14 cellular contexts compared by ENCODE assay signal in genomic region chr15:52448010-52448890, GRCh38.
"Had no signal": no experiment of that assay in that cellular context is flagged by ENCODE, and none has a peak within 500 bp of the region (broad histone marks: within the 10 kb centered on the region; RNA-seq: fewer than 3 reads in every experiment).

No MANE protein-coding gene starts in this region.

- H3K9me3 Mint-ChIP-seq: stimulated activated naive B cell treated with anti-CD40 and anti-IgM and Interleukin-4, amounts not matched to agents 10 μg/mL and 1 μg/mL and 100 μg/mL, for 72 hours had no signal

- H3K4me2 ChIP-seq: hepatocyte had no signal

- H3K27me3 Mint-ChIP-seq: activated naive CD8-positive, alpha-beta T cell treated with anti-CD3 and anti-CD28 coated beads, Interleukin-2, amount 50 U/mL, for 24 hours; progenitor cell of endocrine pancreas; stimulated activated naive B cell treated with anti-CD40 and anti-IgM and Interleukin-4, amounts not matched to agents 10 μg/mL and 1 μg/mL and 100 μg/mL, for 72 hours; T-cell had no signal

- H3K36me3 ChIP-seq: ascending aorta, tibial artery, vagina had no signal

- H2AFZ ChIP-seq: hepatocyte had no signal

- H3K27me3 ChIP-seq: ascending aorta, hepatocyte, tibial artery, vagina had no signal

- H3K27ac Mint-ChIP-seq: activated naive CD4-positive, alpha-beta T cell treated with anti-CD3 and anti-CD28 coated beads for 36 hours; activated naive CD8-positive, alpha-beta T cell treated with anti-CD3 and anti-CD28 coated beads, Interleukin-2, amount 50 U/mL, for 24 hours; activated T-helper 2 cell treated with anti-CD3 and anti-CD28 coated beads, Interferon-gamma antibody, Interleukin-2, Interleukin-4, amounts not matched to agents 10 μg/mL and 5 μg/mL and 100 μg/mL, durations not matched to agents 14 hours and 24 hours and 36 hours; nephron progenitor cell; progenitor cell of endocrine pancreas; T-cell had no signal

- ATAC-seq: activated CD4-positive, CD25-positive, alpha-beta regulatory T cell treated with anti-CD3 and anti-CD28 coated beads, Interleukin-2, amount 50 U/mL, for 24 hours; activated naive CD8-positive, alpha-beta T cell treated with anti-CD3 and anti-CD28 coated beads, Interleukin-2, amount 50 U/mL, for 24 hours; stimulated activated naive B cell treated with anti-CD40 and anti-IgM and Interleukin-4, amounts not matched to agents 10 μg/mL and 1 μg/mL and 100 μg/mL, for 72 hours; T-cell had no signal

- H3K9me3 ChIP-seq: ascending aorta, tibial artery, vagina had no signal

- H3K27ac ChIP-seq: ascending aorta, hepatocyte, tibial artery, vagina had no signal

- H3K4me3 ChIP-seq: ascending aorta, hepatocyte, tibial artery, vagina had no signal

- H3K79me2 ChIP-seq: hepatocyte had no signal

- H3K4me3 Mint-ChIP-seq: activated naive CD4-positive, alpha-beta T cell treated with anti-CD3 and anti-CD28 coated beads for 36 hours; activated naive CD8-positive, alpha-beta T cell treated with anti-CD3 and anti-CD28 coated beads, Interleukin-2, amount 50 U/mL, for 24 hours; nephron progenitor cell; stimulated activated naive B cell treated with anti-CD40 and anti-IgM and Interleukin-4, amounts not matched to agents 10 μg/mL and 1 μg/mL and 100 μg/mL, for 72 hours; T-cell had no signal

- H3K4me1 Mint-ChIP-seq: nephron progenitor cell had no signal

- DNase-seq: activated naive CD4-positive, alpha-beta T cell treated with anti-CD3 and anti-CD28 coated beads for 36 hours; activated naive CD8-positive, alpha-beta T cell treated with anti-CD3 and anti-CD28 coated beads, Interleukin-2, amount 50 U/mL, for 24 hours; nephron progenitor cell; stimulated activated CD4-positive, alpha-beta T cell treated with anti-CD3 and anti-CD28 coated beads, Interleukin-12 subunit alpha, Interleukin-12 subunit beta, amount 100 ng/mL, for 4 hours; stimulated activated naive B cell treated with anti-CD40 and anti-IgM and Interleukin-4, amounts not matched to agents 10 μg/mL and 1 μg/mL and 100 μg/mL, for 72 hours; T-cell; T-helper 9 cell had no signal
